7 cellular contexts compared by ENCODE assay signal in the genomic region with DNA sequence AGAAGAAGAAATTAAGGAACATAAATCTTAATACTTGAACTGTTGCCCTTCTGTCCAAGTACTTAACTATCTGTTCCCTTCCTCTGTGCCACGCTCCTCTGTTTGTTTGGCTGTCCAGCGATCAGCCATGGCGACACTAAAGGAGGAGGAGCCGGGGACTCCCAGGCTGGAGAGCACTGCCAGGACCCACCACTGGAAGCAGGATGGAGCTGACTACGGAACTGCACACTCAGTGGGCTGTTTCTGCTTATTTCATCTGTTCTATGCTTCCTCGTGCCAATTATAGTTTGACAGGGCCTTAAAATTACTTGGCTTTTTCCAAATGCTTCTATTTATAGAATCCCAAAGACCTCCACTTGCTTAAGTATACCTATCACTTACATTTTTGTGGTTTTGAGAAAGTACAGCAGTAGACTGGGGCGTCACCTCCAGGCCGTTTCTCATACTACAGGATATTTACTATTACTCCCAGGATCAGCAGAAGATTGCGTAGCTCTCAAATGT. TPM values are rescaled to one million over a fixed set of nuclear protein-coding genes. Genes with fewer than 3 reads are reported as not detected.
A peak's percentile ranks its signal among the peaks of the same experiment; 100 is the strongest.
DNase-seq lines count a peak whose midpoint lies in the region; ATAC-seq and TF ChIP-seq lines count a peak whose summit lies in the region.

No MANE protein-coding gene starts in this region.

- H3K4me1 ChIP-seq in KMS-11 (ENCODE audit: low read depth, poor library complexity, severe bottlenecking): peaks cover 17% of the 10 kb centered on the region
- peaks cover 6% of the 10 kb centered on the region for H3K4me1 ChIP-seq in iPS-18a (ENCODE audit: control insufficient read depth, low read depth, low read length)
- peaks cover 0 to 12% (median 6%) of the 10 kb centered on the region in 4 donors for H3K4me1 ChIP-seq in upper lobe of left lung

- peaks cover 88% of the 10 kb centered on the region for H3K36me3 Mint-ChIP-seq in activated T-helper 1 cell treated with anti-CD3 and anti-CD28 coated beads, Interleukin-12 subunit alpha, Interleukin-12 subunit beta, Interleukin-2, Interleukin-4 antibody, amounts not matched to agents 30 ng/mL and 10 ng/mL and 1 ng/mL, durations not matched to agents 14 hours and 24 hours and 36 hours (ENCODE audit: low read depth)

- TF ChIP-seq EP300 in upper lobe of left lung (IDR thresholded peaks at IDR 0.05): peak in 1 of 4 donors; percentile 53

- intact Hi-C loops in activated T-helper 1 cell treated with anti-CD3 and anti-CD28 coated beads, Interleukin-12 subunit alpha, Interleukin-12 subunit beta, Interleukin-2, Interleukin-4 antibody, amounts not matched to agents 30 ng/mL and 10 ng/mL and 1 ng/mL, durations not matched to agents 14 hours and 24 hours and 36 hours (cut with micrococcal nuclease): no loop called here
- intact Hi-C loops in dorsolateral prefrontal cortex (cut with DNase I): no loop called here

- peaks cover 29% of the 10 kb centered on the region for H3K79me2 ChIP-seq in KMS-11 (ENCODE audit: insufficient read depth, low read depth)

- H2AFZ ChIP-seq in KMS-11 (ENCODE audit: low read depth): no peak overlapping the region

- no peaks in the 10 kb centered on the region for H3K27me3 ChIP-seq in KMS-11 (ENCODE audit: insufficient read depth, low read depth)
- no peaks in the 10 kb centered on the region for H3K27me3 ChIP-seq in iPS-18a (ENCODE audit: control insufficient read depth, insufficient read depth, low read length)
- no peaks in the 10 kb centered on the region for H3K27me3 ChIP-seq in upper lobe of left lung
- H3K27me3 ChIP-seq in dorsolateral prefrontal cortex: peaks cover 0 to 15% (median 0%) of the 10 kb centered on the region in 45 donors

- H3K9me3 Mint-ChIP-seq in activated T-helper 1 cell treated with anti-CD3 and anti-CD28 coated beads, Interleukin-12 subunit alpha, Interleukin-12 subunit beta, Interleukin-2, Interleukin-4 antibody, amounts not matched to agents 30 ng/mL and 10 ng/mL and 1 ng/mL, durations not matched to agents 14 hours and 24 hours and 36 hours: no peaks in the 10 kb centered on the region

- H3K4me3 Mint-ChIP-seq in activated T-helper 1 cell treated with anti-CD3 and anti-CD28 coated beads, Interleukin-12 subunit alpha, Interleukin-12 subunit beta, Interleukin-2, Interleukin-4 antibody, amounts not matched to agents 30 ng/mL and 10 ng/mL and 1 ng/mL, durations not matched to agents 14 hours and 24 hours and 36 hours: peak overlapping the region; percentile 42

- no peak overlapping the region for H3K9ac ChIP-seq in KMS-11
- H3K9ac ChIP-seq in iPS-18a (ENCODE audit: low read length): peak overlapping the region; percentile 23

- TF ChIP-seq CTCF in KMS-11 (conservative IDR thresholded peaks at IDR 0.05; ENCODE audit: low read depth, low read length) (0 out of 2 replicates have a peak, but pooled peaks have one; percentile 16), upper lobe of left lung (IDR thresholded peaks at IDR 0.05) (peak; percentile 31 to 83 (median 61)), dorsolateral prefrontal cortex (IDR thresholded peaks at IDR 0.05 in 54 of 56, conservative IDR thresholded peaks at IDR 0.05 in 2 of 56; ENCODE audit: low read depth in 1 of 56, partially characterized antibody in 56 of 56) (peak in 26 of 56 donors; percentile 6 to 58 (median 26))

- no peaks in the 10 kb centered on the region for H3K27me3 Mint-ChIP-seq in activated T-helper 1 cell treated with anti-CD3 and anti-CD28 coated beads, Interleukin-12 subunit alpha, Interleukin-12 subunit beta, Interleukin-2, Interleukin-4 antibody, amounts not matched to agents 30 ng/mL and 10 ng/mL and 1 ng/mL, durations not matched to agents 14 hours and 24 hours and 36 hours (ENCODE audit: insufficient read depth)

- no peak overlapping the region for H3K4me3 ChIP-seq in KMS-11 (IDR thresholded peaks at IDR 0.05; ENCODE audit: insufficient read depth, low read depth, low read length)
- no peak overlapping the region for H3K4me3 ChIP-seq in iPS-18a (ENCODE audit: low read length)
- no peak overlapping the region for H3K4me3 ChIP-seq in upper lobe of left lung
- no peak overlapping the region for H3K4me3 ChIP-seq in dorsolateral prefrontal cortex

- no peaks in the 10 kb centered on the region for H3K9me3 ChIP-seq in iPS-18a (ENCODE audit: control insufficient read depth, low read depth, low read length)
- no peaks in the 10 kb centered on the region for H3K9me3 ChIP-seq in upper lobe of left lung

- 14 to 18% methylated on average over 9 of the region's 9 CpGs for WGBS in upper lobe of left lung, 2 donors

- H3K27ac Mint-ChIP-seq in activated T-helper 1 cell treated with anti-CD3 and anti-CD28 coated beads, Interleukin-12 subunit alpha, Interleukin-12 subunit beta, Interleukin-2, Interleukin-4 antibody, amounts not matched to agents 30 ng/mL and 10 ng/mL and 1 ng/mL, durations not matched to agents 14 hours and 24 hours and 36 hours: peak overlapping the region; percentile 79

- ATAC-seq in upper lobe of left lung (ENCODE audit: low FRiP score in 2 of 2): peak; percentile 87 to 95
- ATAC-seq in HG03139 (IDR thresholded peaks at IDR 0.05; ENCODE audit: unreplicated experiment): no peak

- H3K27ac ChIP-seq in KMS-11: peak overlapping the region; percentile 23; the same call in 1 of the 2 replicates
- H3K27ac ChIP-seq in iPS-18a (ENCODE audit: low read length): no peak overlapping the region
- peak overlapping the region in 2 of 4 donors; percentile 42 to 47 for H3K27ac ChIP-seq in upper lobe of left lung
- no peak overlapping the region for H3K27ac ChIP-seq in dorsolateral prefrontal cortex

- peak; percentile 56 for DNase-seq in GDM1 (lab: John Stamatoyannopoulos, UW)
- DNase-seq in activated T-helper 1 cell treated with anti-CD3 and anti-CD28 coated beads, Interleukin-12 subunit alpha, Interleukin-12 subunit beta, Interleukin-2, Interleukin-4 antibody, amounts not matched to agents 30 ng/mL and 10 ng/mL and 1 ng/mL, durations not matched to agents 14 hours and 24 hours and 36 hours (ENCODE audit: low spot score): no peak
- DNase-seq in upper lobe of left lung: peak in 1 of 2 donors; percentile 79
- no peak for DNase-seq in dorsolateral prefrontal cortex

- H4K20me1 ChIP-seq in KMS-11 (ENCODE audit: insufficient read depth): peaks cover 20% of the 10 kb centered on the region; the same call in 1 of the 2 replicates

- H3K4me2 ChIP-seq in KMS-11: no peak overlapping the region

- H3K4me1 Mint-ChIP-seq in activated T-helper 1 cell treated with anti-CD3 and anti-CD28 coated beads, Interleukin-12 subunit alpha, Interleukin-12 subunit beta, Interleukin-2, Interleukin-4 antibody, amounts not matched to agents 30 ng/mL and 10 ng/mL and 1 ng/mL, durations not matched to agents 14 hours and 24 hours and 36 hours (ENCODE audit: low read depth): peaks cover 89% of the 10 kb centered on the region

- peak in 1 of 4 donors; percentile 7 for TF ChIP-seq POLR2A in upper lobe of left lung (IDR thresholded peaks at IDR 0.05)

- H3K36me3 ChIP-seq in KMS-11 (ENCODE audit: insufficient read depth) (peaks cover 34% of the 10 kb centered on the region; the same call in 1 of the 2 replicates), iPS-18a (ENCODE audit: control insufficient read depth, low read depth, low read length) (no peaks in the 10 kb centered on the region), upper lobe of left lung (no peaks in the 10 kb centered on the region)

RNA-seq across cellular contexts. Expression of a gene that starts 17.1 kb away (rescaled TPM):
- 911 and 929 TPM in 2 replicates for total RNA-seq in activated T-helper 1 cell treated with anti-CD3 and anti-CD28 coated beads, Interleukin-12 subunit alpha, Interleukin-12 subunit beta, Interleukin-2, Interleukin-4 antibody, amounts not matched to agents 30 ng/mL and 10 ng/mL and 1 ng/mL, durations not matched to agents 14 hours and 24 hours and 36 hours
- total RNA-seq in upper lobe of left lung (10 to 100 TPM in 1 of 6 donors, 1 to 10 TPM in 5; 1.6 to 10.5 (median 5.9) TPM), dorsolateral prefrontal cortex (1 to 10 TPM in 12 of 120 experiments, under 1 TPM in 58, not detected in 50; 0.07 to 2.2 (median 0.44) TPM)

Comparison
In these comparisons a context has a peak if more than half of its experiments do, and no peak if none do; other contexts are left out.
1. RNA of a gene that starts 17.1 kb away (total RNA-seq): 911 to 929 TPM in activated T-helper 1 cell treated with anti-CD3 and anti-CD28 coated beads, Interleukin-12 subunit alpha, Interleukin-12 subunit beta, Interleukin-2, Interleukin-4 antibody, amounts not matched to agents 30 ng/mL and 10 ng/mL and 1 ng/mL, durations not matched to agents 14 hours and 24 hours and 36 hours; 1.6 to 10.5 TPM in upper lobe of left lung and 0.07 to 2.2 TPM in dorsolateral prefrontal cortex; every median in the first group is over 10 times any median in the second.